ENCODE assay signal across 1 cellular context in the genomic region with DNA sequence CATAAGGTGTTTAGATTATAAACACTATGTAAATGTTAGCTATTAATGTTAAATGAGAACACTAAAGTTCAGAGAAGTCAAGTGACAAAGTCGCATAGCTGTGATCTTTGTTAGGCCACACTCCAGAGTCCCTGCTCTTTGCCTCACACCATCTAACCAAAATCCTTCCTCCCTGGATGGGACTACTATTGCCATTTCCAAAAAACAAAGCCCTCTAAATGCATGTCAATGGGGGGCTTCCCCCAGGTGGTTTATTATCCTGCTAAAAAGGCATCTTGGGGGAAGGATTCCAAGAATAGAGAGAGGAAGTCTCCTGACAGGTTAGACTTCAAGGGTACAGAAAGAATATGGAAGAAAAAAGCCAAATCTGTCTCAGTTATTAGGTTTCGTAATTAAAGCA.
TF ChIP-seq lines count a peak whose summit lies in the region.

No MANE protein-coding gene starts in this region.

TF ChIP-seq in GM23338, 12 proteins besides CTCF, POLR2A, EP300 and RAD21:
- TF ChIP-seq, protein P1, sequence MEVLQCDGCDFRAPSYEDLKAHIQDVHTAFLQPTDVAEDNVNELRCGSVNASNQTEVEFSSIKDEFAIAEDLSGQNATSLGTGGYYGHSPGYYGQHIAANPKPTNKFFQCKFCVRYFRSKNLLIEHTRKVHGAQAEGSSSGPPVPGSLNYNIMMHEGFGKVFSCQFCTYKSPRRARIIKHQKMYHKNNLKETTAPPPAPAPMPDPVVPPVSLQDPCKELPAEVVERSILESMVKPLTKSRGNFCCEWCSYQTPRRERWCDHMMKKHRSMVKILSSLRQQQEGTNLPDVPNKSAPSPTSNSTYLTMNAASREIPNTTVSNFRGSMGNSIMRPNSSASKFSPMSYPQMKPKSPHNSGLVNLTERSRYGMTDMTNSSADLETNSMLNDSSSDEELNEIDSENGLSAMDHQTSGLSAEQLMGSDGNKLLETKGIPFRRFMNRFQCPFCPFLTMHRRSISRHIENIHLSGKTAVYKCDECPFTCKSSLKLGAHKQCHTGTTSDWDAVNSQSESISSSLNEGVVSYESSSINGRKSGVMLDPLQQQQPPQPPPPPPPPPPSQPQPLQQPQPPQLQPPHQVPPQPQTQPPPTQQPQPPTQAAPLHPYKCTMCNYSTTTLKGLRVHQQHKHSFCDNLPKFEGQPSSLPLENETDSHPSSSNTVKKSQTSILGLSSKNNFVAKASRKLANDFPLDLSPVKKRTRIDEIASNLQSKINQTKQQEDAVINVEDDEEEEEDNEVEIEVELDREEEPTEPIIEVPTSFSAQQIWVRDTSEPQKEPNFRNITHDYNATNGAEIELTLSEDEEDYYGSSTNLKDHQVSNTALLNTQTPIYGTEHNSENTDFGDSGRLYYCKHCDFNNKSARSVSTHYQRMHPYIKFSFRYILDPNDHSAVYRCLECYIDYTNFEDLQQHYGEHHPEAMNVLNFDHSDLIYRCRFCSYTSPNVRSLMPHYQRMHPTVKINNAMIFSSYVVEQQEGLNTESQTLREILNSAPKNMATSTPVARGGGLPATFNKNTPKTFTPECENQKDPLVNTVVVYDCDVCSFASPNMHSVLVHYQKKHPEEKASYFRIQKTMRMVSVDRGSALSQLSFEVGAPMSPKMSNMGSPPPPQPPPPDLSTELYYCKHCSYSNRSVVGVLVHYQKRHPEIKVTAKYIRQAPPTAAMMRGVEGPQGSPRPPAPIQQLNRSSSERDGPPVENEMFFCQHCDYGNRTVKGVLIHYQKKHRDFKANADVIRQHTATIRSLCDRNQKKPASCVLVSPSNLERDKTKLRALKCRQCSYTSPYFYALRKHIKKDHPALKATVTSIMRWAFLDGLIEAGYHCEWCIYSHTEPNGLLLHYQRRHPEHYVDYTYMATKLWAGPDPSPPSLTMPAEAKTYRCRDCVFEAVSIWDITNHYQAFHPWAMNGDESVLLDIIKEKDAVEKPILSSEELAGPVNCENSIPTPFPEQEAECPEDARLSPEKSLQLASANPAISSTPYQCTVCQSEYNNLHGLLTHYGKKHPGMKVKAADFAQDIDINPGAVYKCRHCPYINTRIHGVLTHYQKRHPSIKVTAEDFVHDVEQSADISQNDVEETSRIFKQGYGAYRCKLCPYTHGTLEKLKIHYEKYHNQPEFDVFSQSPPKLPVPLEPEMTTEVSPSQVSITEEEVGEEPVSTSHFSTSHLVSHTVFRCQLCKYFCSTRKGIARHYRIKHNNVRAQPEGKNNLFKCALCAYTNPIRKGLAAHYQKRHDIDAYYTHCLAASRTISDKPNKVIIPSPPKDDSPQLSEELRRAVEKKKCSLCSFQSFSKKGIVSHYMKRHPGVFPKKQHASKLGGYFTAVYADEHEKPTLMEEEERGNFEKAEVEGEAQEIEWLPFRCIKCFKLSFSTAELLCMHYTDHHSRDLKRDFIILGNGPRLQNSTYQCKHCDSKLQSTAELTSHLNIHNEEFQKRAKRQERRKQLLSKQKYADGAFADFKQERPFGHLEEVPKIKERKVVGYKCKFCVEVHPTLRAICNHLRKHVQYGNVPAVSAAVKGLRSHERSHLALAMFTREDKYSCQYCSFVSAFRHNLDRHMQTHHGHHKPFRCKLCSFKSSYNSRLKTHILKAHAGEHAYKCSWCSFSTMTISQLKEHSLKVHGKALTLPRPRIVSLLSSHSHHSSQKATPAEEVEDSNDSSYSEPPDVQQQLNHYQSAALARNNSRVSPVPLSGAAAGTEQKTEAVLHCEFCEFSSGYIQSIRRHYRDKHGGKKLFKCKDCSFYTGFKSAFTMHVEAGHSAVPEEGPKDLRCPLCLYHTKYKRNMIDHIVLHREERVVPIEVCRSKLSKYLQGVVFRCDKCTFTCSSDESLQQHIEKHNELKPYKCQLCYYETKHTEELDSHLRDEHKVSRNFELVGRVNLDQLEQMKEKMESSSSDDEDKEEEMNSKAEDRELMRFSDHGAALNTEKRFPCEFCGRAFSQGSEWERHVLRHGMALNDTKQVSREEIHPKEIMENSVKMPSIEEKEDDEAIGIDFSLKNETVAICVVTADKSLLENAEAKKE (CRISPR knock-in tag; IDR thresholded peaks at IDR 0.05), result 0 out of 2 replicates have a peak, but pooled peaks have one; percentile 47
- TF ChIP-seq POLR2AphosphoS5 (IDR thresholded peaks at IDR 0.05; ENCODE audit: low read depth) (no peak), NANOG (IDR thresholded peaks at IDR 0.05; ENCODE audit: borderline replicate concordance) (peak; percentile 95), JUNB (IDR thresholded peaks at IDR 0.05; ENCODE audit: unreplicated experiment) (no peak)
